32 cellular contexts compared by ENCODE assay signal in the genomic region with DNA sequence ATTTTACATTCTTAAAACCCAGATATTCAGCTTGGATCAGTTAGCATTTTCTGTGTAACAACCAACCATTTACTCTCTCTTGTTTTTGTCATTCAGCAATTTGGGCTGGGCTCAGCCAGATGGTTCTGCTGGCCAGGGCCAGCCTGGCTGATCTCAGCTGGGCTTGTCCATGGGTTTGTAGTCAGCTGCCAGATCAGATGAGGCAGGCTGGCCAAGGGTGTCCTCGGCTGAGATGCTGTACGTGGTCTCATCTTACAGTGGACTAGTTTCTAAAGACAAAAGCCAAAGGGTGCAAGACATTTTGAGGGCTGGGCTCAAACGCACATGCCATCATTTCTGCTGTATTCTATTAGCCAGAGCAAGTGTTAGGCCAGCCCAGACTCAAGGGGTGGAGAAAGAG.
"Had no signal": no experiment of that assay in that cellular context is flagged by ENCODE, and none has a peak within 500 bp of the region (broad histone marks: within the 10 kb centered on the region; RNA-seq: fewer than 3 reads in every experiment).

No MANE protein-coding gene starts in this region.

- ATAC-seq: naive thymus-derived CD8-positive, alpha-beta T cell; natural killer cell treated with Interleukin-12 subunit alpha and Interleukin-12 subunit beta and Interleukin-15 and Interleukin-18, amount 100 ng/mL, for 72 hours; pancreas; psoas muscle; right cardiac atrium; sciatic nerve; stimulated activated memory B cell treated with anti-CD40 and anti-IgM and Interleukin-4, amounts not matched to agents 10 μg/mL and 1 μg/mL and 100 μg/mL, for 72 hours; stimulated activated naive CD8-positive, alpha-beta T cell treated with anti-CD3 and anti-CD28 coated beads, Interleukin-15, amount 100 ng/mL, for 72 hours; stimulated activated naive CD8-positive, alpha-beta T cell treated with anti-CD3 and anti-CD28 coated beads, Interleukin-15, Interleukin-2, amounts not matched to agents 100 U/mL and 50 U/mL, for 24 hours had no signal

- FAIRE-seq: pancreas, urothelium cell line had no signal

- H3K4me3 ChIP-seq: pancreas, psoas muscle, skin epidermis, spleen, suprapubic skin, testis, tibial nerve, upper lobe of left lung, vagina had no signal

- H3K36me3 ChIP-seq: neutrophil, pancreas, spleen, suprapubic skin, tibial nerve, upper lobe of left lung, vagina had no signal

- H3K36me3 Mint-ChIP-seq: naive thymus-derived CD8-positive, alpha-beta T cell; natural killer cell treated with Interleukin-12 subunit alpha and Interleukin-12 subunit beta and Interleukin-15 and Interleukin-18, amount 100 ng/mL, for 72 hours; stimulated activated memory B cell treated with anti-CD40 and anti-IgM and Interleukin-4, amounts not matched to agents 10 μg/mL and 1 μg/mL and 100 μg/mL, for 72 hours had no signal

- H3K27me3 ChIP-seq: testis, vagina had no signal

- H3K4me3 Mint-ChIP-seq: naive B cell; natural killer cell treated with Interleukin-12 subunit alpha and Interleukin-12 subunit beta and Interleukin-15 and Interleukin-18, amount 100 ng/mL, for 72 hours; neural crest cell; stimulated activated memory B cell treated with anti-CD40 and anti-IgM and Interleukin-4, amounts not matched to agents 10 μg/mL and 1 μg/mL and 100 μg/mL, for 72 hours; stimulated activated naive CD8-positive, alpha-beta T cell treated with anti-CD3 and anti-CD28 coated beads, Interleukin-15, amount 100 ng/mL, for 72 hours had no signal

- H3K27ac Mint-ChIP-seq: natural killer cell treated with Interleukin-12 subunit alpha and Interleukin-12 subunit beta and Interleukin-15 and Interleukin-18, amount 100 ng/mL, for 72 hours; nephron progenitor cell; progenitor cell of endocrine pancreas; stimulated activated memory B cell treated with anti-CD40 and anti-IgM and Interleukin-4, amounts not matched to agents 10 μg/mL and 1 μg/mL and 100 μg/mL, for 72 hours; stimulated activated naive CD8-positive, alpha-beta T cell treated with anti-CD3 and anti-CD28 coated beads, Interleukin-15, amount 100 ng/mL, for 72 hours had no signal

- H3K27ac ChIP-seq: neutrophil, pancreas, psoas muscle, skin epidermis, spleen, suprapubic skin, testis, tibial nerve, upper lobe of left lung, vagina had no signal

- DNase-seq: naive B cell; naive thymus-derived CD8-positive, alpha-beta T cell; nephron progenitor cell; nucleus accumbens; pancreas; posterior cingulate gyrus; psoas muscle; right cardiac atrium; spleen; stimulated activated CD4-positive, alpha-beta T cell treated with anti-CD3 and anti-CD28 coated beads, Interleukin-12 subunit alpha, Interleukin-12 subunit beta, amount 100 ng/mL, for 4 hours; stimulated activated CD4-positive, alpha-beta T cell treated with anti-CD3 and anti-CD28 coated beads, Interleukin-1b, Interleukin-23, amount 100 ng/mL, for 48 hours; stimulated activated CD4-positive, alpha-beta T cell treated with anti-CD3 and anti-CD28 coated beads, Interleukin-4, amount 100 ng/mL, for 1 hour; stimulated activated CD4-positive, alpha-beta T cell treated with anti-CD3 and anti-CD28 coated beads, Interleukin-4, amount 100 ng/mL, for 4 hours; stimulated activated CD8-positive, alpha-beta memory T cell treated with anti-CD3 and anti-CD28 coated beads, Interleukin-4, amount 100 ng/mL, for 48 hours; stimulated activated naive CD4-positive, alpha-beta T cell; stimulated activated naive CD8-positive, alpha-beta T cell treated with anti-CD3 and anti-CD28 coated beads, Interleukin-15, amount 100 ng/mL, for 72 hours; stimulated activated naive CD8-positive, alpha-beta T cell treated with anti-CD3 and anti-CD28 coated beads, Interleukin-15, Interleukin-2, amounts not matched to agents 100 U/mL and 50 U/mL, for 24 hours; substantia nigra; testis; trophoblast cell; upper lobe of left lung had no signal

- H3K9me3 Mint-ChIP-seq: natural killer cell treated with Interleukin-12 subunit alpha and Interleukin-12 subunit beta and Interleukin-15 and Interleukin-18, amount 100 ng/mL, for 72 hours; neural crest cell; stimulated activated memory B cell treated with anti-CD40 and anti-IgM and Interleukin-4, amounts not matched to agents 10 μg/mL and 1 μg/mL and 100 μg/mL, for 72 hours; stimulated activated naive CD8-positive, alpha-beta T cell treated with anti-CD3 and anti-CD28 coated beads, Interleukin-15, amount 100 ng/mL, for 72 hours had no signal

- H3K4me1 ChIP-seq: psoas muscle, testis had no signal

- H3K9me3 ChIP-seq: neutrophil, pancreas, psoas muscle, spleen, suprapubic skin, testis, tibial nerve, upper lobe of left lung, vagina had no signal
